Comparison of ENCODE assay signal across 2 cellular contexts in genomic region chr11:124875401-124875800, GRCh38.
TF ChIP-seq lines count a peak whose summit lies in the region.

No MANE protein-coding gene starts in this region.

TF ChIP-seq in HCT116, 20 proteins besides CTCF, POLR2A, EP300 and RAD21:
- TF ChIP-seq TCF7L2 (IDR thresholded peaks at IDR 0.05; ENCODE audit: borderline replicate concordance, extremely low read depth, insufficient read depth, insufficient read length) = no peak
- TF ChIP-seq FOSL1 (IDR thresholded peaks at IDR 0.05; ENCODE audit: low read depth) = no peak
- no peak for TF ChIP-seq SRF (IDR thresholded peaks at IDR 0.05; ENCODE audit: low read depth)
- TF ChIP-seq ZFX (IDR thresholded peaks at IDR 0.05) = no peak
- TF ChIP-seq EGR1 (IDR thresholded peaks at IDR 0.05; ENCODE audit: low read depth) = no peak
- TF ChIP-seq CBX3 (IDR thresholded peaks at IDR 0.05; ENCODE audit: low read depth) = no peak
- no peak for TF ChIP-seq YY1 (IDR thresholded peaks at IDR 0.05; ENCODE audit: extremely low read depth, insufficient replicate concordance, low read depth, low read length)
- TF ChIP-seq POLR2AphosphoS5 (IDR thresholded peaks at IDR 0.05; ENCODE audit: low read depth, low read length) = no peak
- TF ChIP-seq SP1 (IDR thresholded peaks at IDR 0.05; ENCODE audit: low read depth) = no peak
- TF ChIP-seq ATF3 (IDR thresholded peaks at IDR 0.05) = no peak
- TF ChIP-seq EZH2phosphoT487 (IDR thresholded peaks at IDR 0.05; ENCODE audit: borderline replicate concordance) = no peak
- no peak for TF ChIP-seq ZBTB33 (IDR thresholded peaks at IDR 0.05; ENCODE audit: extremely low read depth, insufficient replicate concordance, low read length)
TF ChIP-seq in HCT116: peak in this region for 0.

TF ChIP-seq in K562, 482 proteins besides CTCF, POLR2A, EP300 and RAD21:
- TF ChIP-seq WHSC1 (IDR thresholded peaks at IDR 0.05; ENCODE audit: low read length) = no peak
- TF ChIP-seq PTTG1 (tag; IDR thresholded peaks at IDR 0.05; ENCODE audit: low read depth) = no peak
- no peak for TF ChIP-seq TAL1 (IDR thresholded peaks at IDR 0.05)
- TF ChIP-seq GABPA (tag; conservative IDR thresholded peaks at IDR 0.05; ENCODE audit: low read depth) = no peak
- TF ChIP-seq STAG1 (CRISPR knock-in tag; IDR thresholded peaks at IDR 0.05; ENCODE audit: borderline replicate concordance) = no peak
- no peak for TF ChIP-seq ZNF232 (CRISPR knock-in tag; IDR thresholded peaks at IDR 0.05)
- TF ChIP-seq ZNF347 (CRISPR knock-in tag; IDR thresholded peaks at IDR 0.05; ENCODE audit: low read depth) = no peak
- no peak for TF ChIP-seq ZNF197 (CRISPR knock-in tag; IDR thresholded peaks at IDR 0.05; ENCODE audit: low read depth)
- TF ChIP-seq ZBTB2 (IDR thresholded peaks at IDR 0.05) = no peak
- no peak for TF ChIP-seq CHCHD3 (CRISPR knock-in tag; IDR thresholded peaks at IDR 0.05)
- no peak for TF ChIP-seq SMAD4 (CRISPR knock-in tag; conservative IDR thresholded peaks at IDR 0.05)
TF ChIP-seq in K562: peak in this region for 0.
